22 cellular contexts compared by ENCODE assay signal in the genomic region with DNA sequence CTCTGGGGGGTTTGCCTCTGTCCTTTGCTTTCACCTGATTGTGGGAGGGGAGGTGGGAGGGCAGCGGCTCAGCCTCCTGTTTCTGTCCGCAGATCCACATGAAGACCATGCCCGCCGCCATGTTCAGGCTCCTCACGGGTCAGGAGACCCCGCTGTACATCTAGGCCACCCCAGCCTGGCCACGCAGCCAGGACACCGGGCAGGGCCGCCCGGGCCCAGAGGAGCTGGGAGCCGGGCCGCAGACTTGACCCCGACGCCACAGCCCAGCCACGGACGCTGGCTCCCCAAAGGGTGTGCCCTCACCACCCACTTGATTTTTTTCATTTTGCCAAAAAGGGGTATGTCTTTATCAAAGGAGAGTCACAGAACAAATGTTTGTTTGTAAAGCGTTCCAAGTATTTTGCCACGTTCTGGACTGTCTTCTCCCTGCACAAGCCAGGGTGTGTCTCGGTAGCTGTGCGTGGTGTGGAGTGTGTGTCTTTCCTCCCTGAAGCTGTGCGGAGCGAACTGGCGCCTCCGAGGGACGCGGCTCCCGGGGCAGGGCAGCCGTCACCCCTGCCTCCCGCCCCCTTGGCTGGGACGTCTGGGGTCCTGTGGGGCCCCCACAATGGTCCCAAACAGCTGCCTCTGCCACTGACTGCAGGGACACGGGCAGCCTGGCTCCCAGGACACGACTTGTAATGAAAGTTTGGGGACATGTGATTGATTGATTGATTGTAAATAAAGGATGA.
"Had no signal": no experiment of that assay in that cellular context is flagged by ENCODE, and none has a peak within 500 bp of the region (broad histone marks: within the 10 kb centered on the region; RNA-seq: fewer than 3 reads in every experiment).

No MANE protein-coding gene starts in this region.

- H3K27me3 ChIP-seq: dorsolateral prefrontal cortex had no signal

- H3K9me3 ChIP-seq: esophagus muscularis mucosa, gastrocnemius medialis, heart right ventricle, lower lobe of right lung, mucosa of descending colon had no signal

- H3K36me3 ChIP-seq: esophagus muscularis mucosa, gastrocnemius medialis, heart right ventricle, lower lobe of right lung had no signal

- ATAC-seq: foreskin keratinocyte; gastrocnemius medialis; heart right ventricle; left cardiac atrium; left lobe of liver; left ventricle myocardium superior; lower lobe of right lung; mucosa of descending colon; naive thymus-derived CD4-positive, alpha-beta T cell had no signal

- H3K27ac ChIP-seq: coronary artery, esophagus muscularis mucosa, foreskin keratinocyte, gastrocnemius medialis, heart right ventricle, lower lobe of right lung had no signal

- H3K27ac Mint-ChIP-seq: immature natural killer cell, mesothelial cell of epicardium had no signal

- H3K4me1 ChIP-seq: foreskin keratinocyte, gastrocnemius medialis, lower lobe of right lung had no signal

- H3K4me3 Mint-ChIP-seq: immature natural killer cell had no signal

- H3K9me3 Mint-ChIP-seq: immature natural killer cell, mesothelial cell of epicardium had no signal

- DNase-seq: dermis blood vessel endothelial cell; dorsolateral prefrontal cortex; effector CD4-positive, alpha-beta T cell; effector memory CD4-positive, alpha-beta T cell; foreskin keratinocyte; gastrocnemius medialis; glutamatergic neuron; head of caudate nucleus; heart right ventricle; hippocampal formation; immature natural killer cell; islet precursor cell; left cardiac atrium; left ventricle myocardium superior; lower lobe of right lung; mesenchymal stem cell; mucosa of descending colon; naive thymus-derived CD4-positive, alpha-beta T cell had no signal

- H3K4me3 ChIP-seq: coronary artery, dorsolateral prefrontal cortex, esophagus muscularis mucosa, gastrocnemius medialis, heart right ventricle, lower lobe of right lung, mucosa of descending colon had no signal

- H3K36me3 Mint-ChIP-seq: mesothelial cell of epicardium; naive thymus-derived CD4-positive, alpha-beta T cell had no signal
